In genomic region chr10:107104026-107104652, GRCh38 we compare ENCODE assay signal across 21 cellular contexts.
DNase-seq lines count a peak whose midpoint lies in the region; ATAC-seq and TF ChIP-seq lines count a peak whose summit lies in the region.
"Had no signal": no experiment of that assay in that cellular context is flagged by ENCODE, and none has a peak within 500 bp of the region (broad histone marks: within the 10 kb centered on the region; RNA-seq: fewer than 3 reads in every experiment).

No MANE protein-coding gene starts in this region.

- TF ChIP-seq CTCF in left ventricle myocardium inferior (IDR thresholded peaks at IDR 0.05; ENCODE audit: borderline replicate concordance) (no peak), WTC11 (IDR thresholded peaks at IDR 0.05) (no peak), coronary artery (IDR thresholded peaks at IDR 0.05) (no peak), body of pancreas (IDR thresholded peaks at IDR 0.05) (no peak)

- peak overlapping the region; percentile 17 for H3K14ac ChIP-seq in trophoblast cell (ENCODE audit: low read length)

- no peak for TF ChIP-seq POLR2A in body of pancreas (IDR thresholded peaks at IDR 0.05)

- H3K4me2 ChIP-seq in trophoblast cell (ENCODE audit: low read length): peak overlapping the region; percentile 49

- peaks cover 17% of the 10 kb centered on the region for H3K4me1 Mint-ChIP-seq in WTC11

- no peak overlapping the region for H3K18ac ChIP-seq in trophoblast cell (ENCODE audit: low read length)

- H4K12ac ChIP-seq in trophoblast cell (ENCODE audit: low read depth, low read length): no peak overlapping the region

- H2AK5ac ChIP-seq in trophoblast cell (ENCODE audit: low read length): no peak overlapping the region

- peaks cover 10% of the 10 kb centered on the region for H3K36me3 Mint-ChIP-seq in WTC11

- H3K79me1 ChIP-seq in trophoblast cell (ENCODE audit: low read length): peaks cover 22% of the 10 kb centered on the region

- DNase-seq in left ventricle myocardium superior: no peak
- DNase-seq in left ventricle myocardium inferior: no peak
- no peak for DNase-seq in WTC11 (ENCODE audit: low spot score)
- DNase-seq in islet precursor cell: peak; percentile 92
- no peak for DNase-seq in trophoblast cell
- no peak for DNase-seq in NCI-H510A treated with DMSO at 0.1 percent for 48 hours (lab: John Stamatoyannopoulos, UW)
- no peak for DNase-seq in coronary artery (ENCODE audit: low spot score)
- no peak for DNase-seq in body of pancreas
- DNase-seq: EL; H7; KG1; NCI-H1092; NCI-H1436; NCI-H2029; NCI-H226; NCI-H524; NCI-H774; NK-92 treated with Interleukin-12 subunit alpha and Interleukin-12 subunit beta, amount 100 ng/mL, for 24 hours had no signal

- H3K27ac Mint-ChIP-seq in WTC11: peak overlapping the region; percentile 18; the same call in 1 of the 2 replicates

- peak; percentile 30 for ATAC-seq in left ventricle myocardium superior
- no peak for ATAC-seq in WTC11
- no peak for ATAC-seq in body of pancreas
- ATAC-seq: HepG2 had no signal

- H3K9me3 Mint-ChIP-seq in WTC11: peaks cover 13% of the 10 kb centered on the region

- no peak overlapping the region for H3K23ac ChIP-seq in trophoblast cell (ENCODE audit: low read length)

- no peak overlapping the region for H2BK12ac ChIP-seq in trophoblast cell (ENCODE audit: low read length)

- H3K36me3 ChIP-seq in left ventricle myocardium inferior (no peaks in the 10 kb centered on the region), trophoblast cell (ENCODE audit: control insufficient read depth in 1 of 2, insufficient read depth in 2 of 2, low read length in 2 of 2) (no peaks in the 10 kb centered on the region), body of pancreas (replicated peaks in 1 of 2; ENCODE audit: insufficient read depth in 1 of 2, low read depth in 2 of 2) (no peaks in the 10 kb centered on the region)
- H3K36me3 ChIP-seq: SJSA1 had no signal

- no peak overlapping the region for H3K4ac ChIP-seq in trophoblast cell (ENCODE audit: low read depth, low read length)

- H3K9ac ChIP-seq in trophoblast cell (ENCODE audit: low read length): no peak overlapping the region

- H3K4me1 ChIP-seq in left ventricle myocardium inferior (peaks cover 9% of the 10 kb centered on the region), trophoblast cell (ENCODE audit: control insufficient read depth in 1 of 2, insufficient read depth in 2 of 2, low read length in 2 of 2) (peaks cover 11% of the 10 kb centered on the region in 2 experiments), body of pancreas (peaks cover 6% of the 10 kb centered on the region)
- H3K4me1 ChIP-seq: SJSA1 had no signal

- H4K91ac ChIP-seq in trophoblast cell (ENCODE audit: low read depth, low read length): no peak overlapping the region

- H3K4me3 ChIP-seq in left ventricle myocardium inferior (no peak overlapping the region), trophoblast cell (ENCODE audit: low read depth, low read length) (no peak overlapping the region), coronary artery (no peak overlapping the region), body of pancreas (no peak overlapping the region)
- H3K4me3 ChIP-seq: SJSA1 had no signal

- peaks cover 14% of the 10 kb centered on the region for H3K9me3 ChIP-seq in left ventricle myocardium inferior (replicated peaks)
- peaks cover 3% of the 10 kb centered on the region for H3K9me3 ChIP-seq in trophoblast cell (ENCODE audit: insufficient read depth, low read depth, low read length)
- peaks cover 0 to 1% (median 0%) of the 10 kb centered on the region in 3 donors for H3K9me3 ChIP-seq in body of pancreas

- intact Hi-C loops in left ventricle myocardium superior (cut with micrococcal nuclease) (no loop called here), left ventricle myocardium inferior (cut with micrococcal nuclease) (no loop called here), body of pancreas (cut with DNase I) (no loop called here)

- CTCF ChIA-PET in WTC11 (lab: Charles Lee): no interaction called here

- H3K4me3 Mint-ChIP-seq in WTC11: no peak overlapping the region

- peak overlapping the region; percentile 89 for H2BK5ac ChIP-seq in trophoblast cell (ENCODE audit: low read depth, low read length, poor library complexity)

- H3K27ac ChIP-seq in left ventricle myocardium inferior (replicated peaks): no peak overlapping the region
- peak overlapping the region; percentile 99 for H3K27ac ChIP-seq in trophoblast cell (ENCODE audit: low read depth, low read length)
- H3K27ac ChIP-seq in coronary artery: no peak overlapping the region
- no peak overlapping the region for H3K27ac ChIP-seq in body of pancreas
- H3K27ac ChIP-seq: RWPE1, SJSA1 had no signal

- WGBS in trophoblast cell (ENCODE audit: extremely low coverage, insufficient coverage, insufficient read length): no CpG with 5 or more reads among the region's 4 CpGs
- 53 to 56% methylated on average over 4 of the region's 4 CpGs for WGBS in body of pancreas, 2 donors

- H2BK120ac ChIP-seq in trophoblast cell (ENCODE audit: insufficient read depth, low read length, poor library complexity): peak overlapping the region; percentile 92

- H3K27me3 Mint-ChIP-seq in WTC11 (ENCODE audit: low read depth): no peaks in the 10 kb centered on the region

- H3K27me3 ChIP-seq in left ventricle myocardium inferior (ENCODE audit: low read depth) (no peaks in the 10 kb centered on the region), trophoblast cell (ENCODE audit: insufficient read depth, low read length) (no peaks in the 10 kb centered on the region), body of pancreas (no peaks in the 10 kb centered on the region)
- H3K27me3 ChIP-seq: SJSA1 had no signal

- no peak overlapping the region for H4K8ac ChIP-seq in trophoblast cell (ENCODE audit: low read depth, low read length)

- POLR2A ChIA-PET in WTC11 (lab: Charles Lee): no interaction called here

- H2AFZ ChIP-seq in trophoblast cell (ENCODE audit: insufficient read depth, low read length, poor library complexity): no peak overlapping the region

- H3K79me2 ChIP-seq in trophoblast cell (ENCODE audit: control insufficient read depth, insufficient read depth, low read length, poor library complexity): peaks cover 1% of the 10 kb centered on the region

TF ChIP-seq in WTC11, 78 proteins besides CTCF, POLR2A, EP300 and RAD21 (continues in another document):
- TF ChIP-seq E2F1 (CRISPR knock-in tag; IDR thresholded peaks at IDR 0.05) (no peak), ZBTB21 (CRISPR knock-in tag; IDR thresholded peaks at IDR 0.05; ENCODE audit: borderline replicate concordance) (no peak), ZNF425 (CRISPR knock-in tag; conservative IDR thresholded peaks at IDR 0.05) (no peak), HMGXB4 (CRISPR knock-in tag; IDR thresholded peaks at IDR 0.05) (no peak), ZNF512 (CRISPR knock-in tag; IDR thresholded peaks at IDR 0.05; ENCODE audit: borderline replicate concordance) (no peak)
